ENCODE assay signal across 33 cellular contexts in the genomic region with DNA sequence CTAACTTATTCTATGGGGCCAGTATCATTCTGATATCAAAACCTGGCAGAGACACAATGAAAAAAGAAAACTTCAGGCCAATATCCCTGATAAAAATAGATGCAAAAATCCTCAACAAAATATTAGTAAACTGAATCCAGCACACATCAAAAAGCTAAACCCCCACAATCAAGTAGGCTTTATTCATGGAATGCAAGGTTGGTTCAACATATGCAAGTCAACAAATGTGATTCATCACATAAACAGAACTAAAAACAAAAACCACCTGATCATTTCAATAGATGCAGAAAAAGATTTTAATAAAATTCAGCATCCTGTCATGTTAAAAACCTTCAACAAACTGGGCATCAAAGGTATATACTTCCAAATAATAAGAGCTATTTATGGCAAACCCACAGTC.
A peak's percentile ranks its signal among the peaks of the same experiment; 100 is the strongest.
DNase-seq lines count a peak whose midpoint lies in the region; ATAC-seq, FAIRE-seq and TF ChIP-seq lines count a peak whose summit lies in the region.
"Had no signal": no experiment of that assay in that cellular context is flagged by ENCODE, and none has a peak within 500 bp of the region (broad histone marks: within the 10 kb centered on the region; RNA-seq: fewer than 3 reads in every experiment).

No MANE protein-coding gene starts in this region.

- no peak overlapping the region for H3K9ac ChIP-seq in GM23248
- no peak overlapping the region for H3K9ac ChIP-seq in K562 (ENCODE audit: insufficient read depth in 1 of 2, low read depth in 2 of 2, low read length in 2 of 2)
- H3K9ac ChIP-seq: BLaER1; BLaER1 treated with 17β-estradiol and CSF1 and Interleukin-3, amounts not matched to agents 10 nM and 100 nM had no signal

- H3K4me1 ChIP-seq in GM23248 (ENCODE audit: insufficient read depth) = peaks cover 16% of the 10 kb centered on the region
- no peaks in the 10 kb centered on the region for H3K4me1 ChIP-seq in K562 (replicated peaks in 1 of 2; ENCODE audit: control insufficient read depth in 2 of 2, insufficient read depth in 2 of 2, low read length in 2 of 2)
- H3K4me1 ChIP-seq in tibial artery = peaks cover 0 to 9% (median 2%) of the 10 kb centered on the region in 4 donors
- H3K4me1 ChIP-seq: A549, BE2C, Caco-2 had no signal

- in situ Hi-C loops in GM23248 (cut with MboI) (no loop called here), K562 (cut with MboI) (no loop called here)

- H3K36me3 ChIP-seq in GM23248 (ENCODE audit: low read depth) (no peaks in the 10 kb centered on the region), K562 (ENCODE audit: control insufficient read depth, insufficient read depth, low read length) (no peaks in the 10 kb centered on the region), tibial artery (peaks cover 0 to 4% (median 0%) of the 10 kb centered on the region in 3 donors)
- H3K36me3 ChIP-seq: BE2C; BLaER1; BLaER1 treated with 17β-estradiol and CSF1 and Interleukin-3, amounts not matched to agents 10 nM and 100 nM had no signal

- peaks cover 5% of the 10 kb centered on the region for H3K9me3 ChIP-seq in GM23248 (ENCODE audit: low read depth)
- H3K9me3 ChIP-seq in K562 (replicated peaks; ENCODE audit: control insufficient read depth, insufficient read depth, low read depth, low read length) = no peaks in the 10 kb centered on the region
- peaks cover 0 to 16% (median 5%) of the 10 kb centered on the region in 3 donors for H3K9me3 ChIP-seq in tibial artery
- H3K9me3 ChIP-seq: BE2C had no signal

- H4K20me1 ChIP-seq in GM23248 (ENCODE audit: insufficient read depth) (no peaks in the 10 kb centered on the region), K562 (replicated peaks; ENCODE audit: control insufficient read depth, insufficient read depth, low read length) (no peaks in the 10 kb centered on the region)
- H4K20me1 ChIP-seq: BLaER1; BLaER1 treated with 17β-estradiol and CSF1 and Interleukin-3, amounts not matched to agents 10 nM and 100 nM had no signal

- no peak for TF ChIP-seq POLR2A in K562 (conservative IDR thresholded peaks at IDR 0.05)

- BruUV-seq in K562 (replicated peaks; lab: Mats Ljungman, UMichigan) = no TSS peak

- H3K4me2 ChIP-seq in GM23248 (ENCODE audit: unreplicated experiment) (no peak overlapping the region), K562 (ENCODE audit: insufficient read depth, low read length) (no peak overlapping the region)
- H3K4me2 ChIP-seq: A549; BLaER1; BLaER1 treated with 17β-estradiol and CSF1 and Interleukin-3, amounts not matched to agents 10 nM and 100 nM had no signal

- POLR2A ChIA-PET in K562 (lab: Yijun Ruan, JAX) = interaction anchor here (0.9 kb wide), 1 partner anchor 9 kb away, joined by 3 read pairs; no protein-coding TSS in a partner anchor

- intact Hi-C loops in K562 (cut with micrococcal nuclease) (no loop called here), tibial artery (cut with DNase I; ENCODE audit: low total_unique reads) (no loop called here)

- CTCF ChIA-PET in K562 (lab: Yijun Ruan, JAX; ENCODE audit: low intra/inter-chr PET ratio) = no interaction called here

- H3K27ac ChIP-seq in GM23248 (no peak overlapping the region), K562 (ENCODE audit: extremely low read depth, low read depth, low read length) (no peak overlapping the region), tibial artery (no peak overlapping the region)
- H3K27ac ChIP-seq: 22Rv1; A549; BLaER1; BLaER1 treated with 17β-estradiol and CSF1 and Interleukin-3, amounts not matched to agents 10 nM and 100 nM; C4-2B had no signal

- no peak for TF ChIP-seq CTCF in K562 (IDR thresholded peaks at IDR 0.05 in 2 of 3, conservative IDR thresholded peaks at IDR 0.05 in 1 of 3; ENCODE audit: insufficient read depth in 2 of 3, low read depth in 1 of 3, low read length in 3 of 3)
- TF ChIP-seq CTCF in tibial artery (IDR thresholded peaks at IDR 0.05) = no peak

- TF ChIP-seq RAD21 in K562 (CRISPR knock-in tag; conservative IDR thresholded peaks at IDR 0.05 in 1 of 2, IDR thresholded peaks at IDR 0.05 in 1 of 2) = no peak

- no peaks in the 10 kb centered on the region for H3K79me2 ChIP-seq in GM23248 (ENCODE audit: insufficient read depth)
- H3K79me2 ChIP-seq in K562 (ENCODE audit: control insufficient read depth, insufficient read depth, low read length) = no peaks in the 10 kb centered on the region

- H2AFZ ChIP-seq in GM23248 = no peak overlapping the region
- H2AFZ ChIP-seq in K562 (ENCODE audit: low read depth, low read length) = no peak overlapping the region

- peaks cover 13% of the 10 kb centered on the region for H3K27me3 ChIP-seq in GM23248 (replicated peaks; ENCODE audit: insufficient read depth)
- H3K27me3 ChIP-seq in K562 (ENCODE audit: control insufficient read depth in 2 of 2, insufficient read depth in 2 of 2, low read length in 2 of 2) = no peaks in the 10 kb centered on the region
- H3K27me3 ChIP-seq in tibial artery = no peaks in the 10 kb centered on the region
- H3K27me3 ChIP-seq: BE2C, BLaER1 had no signal

- no peak for FAIRE-seq in K562 (lab: Jason Lieb, UNC)
- FAIRE-seq: A204.1, D721Med had no signal

- H3K4me3 ChIP-seq in GM23248 (no peak overlapping the region), K562 (no peak overlapping the region), tibial artery (no peak overlapping the region)
- H3K4me3 ChIP-seq: A549; BLaER1; BLaER1 treated with 17β-estradiol and CSF1 and Interleukin-3, amounts not matched to agents 10 nM and 100 nM had no signal

- no peaks in the 10 kb centered on the region for H3K9me1 ChIP-seq in K562 (ENCODE audit: control insufficient read depth, insufficient read depth, low read length)

- H3F3A ChIP-seq in GM23248 (ENCODE audit: insufficient read depth) = peaks cover 16% of the 10 kb centered on the region

- no peaks in the 10 kb centered on the region for H3K9me2 ChIP-seq in GM23248 (ENCODE audit: insufficient read depth)

- DNase-seq in GM23248 (peak; percentile 8), OCI-M1 (lab: John Stamatoyannopoulos, UW) (peak; percentile 4), K562 (ENCODE audit: extremely low read depth in 1 of 4, low spot score in 3 of 4) (no peak), RKO (ENCODE audit: low spot score) (no peak), tibial artery (no peak)
- DNase-seq: 8988T; ACHN; AML-193; BE2C; C1 segment of cervical spinal cord; Caco-2; Calu3; CD4-positive, alpha-beta memory T cell; CD4-positive, alpha-beta T cell; CD4-positive, CD25-positive, alpha-beta regulatory T cell; CD8-positive, alpha-beta memory T cell; CD8-positive, alpha-beta T cell; COR-L47; DMS 273 treated with DMSO at 0.1 percent for 48 hours; DMS153; DMS53; DMS79; DMS79 treated with DMSO at 0.1 percent for 48 hours; DND-41; EL had no signal

- no peak for TF ChIP-seq EP300 in K562 (IDR thresholded peaks at IDR 0.05; ENCODE audit: low read length)

- no peak for ATAC-seq in K562
- no peak for ATAC-seq in GM18517 (IDR thresholded peaks at IDR 0.05; ENCODE audit: unreplicated experiment)
- ATAC-seq: A549; CD8-positive, alpha-beta T cell had no signal

TF ChIP-seq in K562, 482 proteins besides CTCF, POLR2A, EP300 and RAD21:
- TF ChIP-seq ZNF263 (CRISPR knock-in tag; IDR thresholded peaks at IDR 0.05; ENCODE audit: borderline replicate concordance) (no peak), MAZ (CRISPR knock-in tag; conservative IDR thresholded peaks at IDR 0.05 in 1 of 2, IDR thresholded peaks at IDR 0.05 in 1 of 2) (no peak), CBX3 (IDR thresholded peaks at IDR 0.05; ENCODE audit: borderline replicate concordance in 1 of 2, low read length in 2 of 2) (no peak), TRIM24 (IDR thresholded peaks at IDR 0.05) (0 out of 4 replicates have a peak, but pooled peaks of 1 of the 2 experiments have one; percentile 15), ZNF324 (CRISPR knock-in tag; IDR thresholded peaks at IDR 0.05) (peak; percentile 90), ZNF239 (CRISPR knock-in tag; IDR thresholded peaks at IDR 0.05) (no peak), TAF1 (IDR thresholded peaks at IDR 0.05; ENCODE audit: control insufficient read depth, extremely low read depth, insufficient read depth, low read length, severe bottlenecking) (no peak), NRF1 (conservative IDR thresholded peaks at IDR 0.05 in 1 of 2, IDR thresholded peaks at IDR 0.05 in 1 of 2) (no peak)
TF ChIP-seq in K562: peak in this region for 2.

Comparison
In these comparisons a context has a peak if more than half of its experiments do, and no peak if none do; other contexts are left out.
1. DNase-seq: peak in GM23248 (single experiment) and OCI-M1 (single experiment); none in K562 (0 of 4), RKO (single experiment) and tibial artery (0 of 2).